Comparison of ENCODE assay signal across 7 cellular contexts in the genomic region with DNA sequence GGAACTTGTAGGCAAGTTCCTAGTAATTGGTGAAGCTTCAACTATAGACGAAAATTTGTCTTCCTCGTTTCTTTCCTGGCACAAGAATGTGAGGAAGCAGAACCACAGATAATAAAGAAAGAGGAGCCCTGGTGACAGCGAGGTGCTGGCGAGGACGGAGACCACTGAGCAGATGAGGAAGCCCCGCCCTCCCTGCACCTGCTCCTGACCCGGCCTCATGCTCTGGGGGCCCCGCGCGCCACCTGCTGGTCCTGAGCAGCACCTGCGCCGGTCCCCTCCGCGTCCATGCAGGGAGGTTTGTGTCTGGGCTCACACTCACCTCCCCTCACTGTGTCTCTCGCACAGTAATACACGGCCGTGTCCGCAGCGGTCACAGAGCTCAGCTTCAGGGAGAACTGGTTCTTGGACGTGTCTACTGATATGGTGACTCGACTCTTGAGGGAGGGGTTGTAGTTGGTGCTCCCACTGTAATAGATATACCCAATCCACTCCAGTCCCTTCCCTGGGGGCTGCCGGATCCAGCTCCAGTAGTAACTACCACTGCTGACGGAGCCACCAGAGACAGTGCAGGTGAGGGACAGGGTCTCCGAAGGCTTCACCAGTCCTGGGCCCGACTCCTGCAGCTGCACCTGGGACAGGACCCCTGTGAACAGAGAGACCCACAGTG.
DNase-seq lines count a peak whose midpoint lies in the region; ATAC-seq and TF ChIP-seq lines count a peak whose summit lies in the region.
"Not testable (repeated sequence)": the region's sequence is repeated elsewhere in the genome, so short reads cannot be mapped to it uniquely, and the experiment has no call there.

No MANE protein-coding gene starts in this region.

- H4K20me1 ChIP-seq in DND-41 (ENCODE audit: insufficient read depth, low read length): not testable (repeated sequence)

- not testable (repeated sequence) for H3K36me3 Mint-ChIP-seq in T-helper 17 cell (ENCODE audit: low read depth); activated T-cell treated with anti-CD3 and anti-CD28 coated beads, Interleukin-2, amount 50 U/mL, for 72 hours (ENCODE audit: insufficient read depth in 2 of 2); endodermal cell (ENCODE audit: low read depth)

- TF ChIP-seq CTCF in DND-41 (IDR thresholded peaks at IDR 0.05; ENCODE audit: borderline replicate concordance, extremely low read depth, low read length, poor library complexity, severe bottlenecking): not testable (repeated sequence)
- peak; percentile 33 for TF ChIP-seq CTCF in endodermal cell (conservative IDR thresholded peaks at IDR 0.05)

- peak; percentile 78 for ATAC-seq in DND-41 (ENCODE audit: insufficient read depth, low read depth)
- ATAC-seq in T-helper 17 cell: peak; percentile 40
- peak; percentile 33 to 58 for ATAC-seq in activated T-cell treated with anti-CD3 and anti-CD28 coated beads, Interleukin-2, amount 50 U/mL, for 72 hours (replicated peaks in 1 of 2)

- not testable (repeated sequence) for H3K79me2 ChIP-seq in DND-41 (ENCODE audit: insufficient read depth, low read length)

- H3K4me3 Mint-ChIP-seq in T-helper 17 cell, endodermal cell: not testable (repeated sequence)
- peak overlapping the region; percentile 33 to 65 for H3K4me3 Mint-ChIP-seq in activated T-cell treated with anti-CD3 and anti-CD28 coated beads, Interleukin-2, amount 50 U/mL, for 72 hours

- not testable (repeated sequence) for H3K9me3 Mint-ChIP-seq in activated T-cell treated with anti-CD3 and anti-CD28 coated beads, Interleukin-2, amount 50 U/mL, for 72 hours
- peaks cover 86% of the 10 kb centered on the region for H3K9me3 Mint-ChIP-seq in endodermal cell

- H3K36me3 ChIP-seq in DND-41 (ENCODE audit: insufficient read depth, low read length); endodermal cell (ENCODE audit: control insufficient read depth, insufficient read depth, low read length): not testable (repeated sequence)

- not testable (repeated sequence) for H3K4me3 ChIP-seq in DND-41 (ENCODE audit: low read depth in 1 of 2, low read length in 2 of 2); endodermal cell (ENCODE audit: low read length)

- not testable (repeated sequence) for H3K9me3 ChIP-seq in DND-41 (ENCODE audit: insufficient read depth, low read length, severe bottlenecking); T-helper 17 cell (ENCODE audit: control insufficient read depth, low read length, poor library complexity, severe bottlenecking)
- peaks cover 40% of the 10 kb centered on the region for H3K9me3 ChIP-seq in endodermal cell (ENCODE audit: control insufficient read depth, low read length)

- H3K27me3 Mint-ChIP-seq in T-helper 17 cell: peaks cover 32% of the 10 kb centered on the region
- peaks cover 15% of the 10 kb centered on the region for H3K27me3 Mint-ChIP-seq in activated T-cell treated with anti-CD3 and anti-CD28 coated beads, Interleukin-2, amount 50 U/mL, for 72 hours (ENCODE audit: low read depth)
- not testable (repeated sequence) for H3K27me3 Mint-ChIP-seq in endodermal cell (ENCODE audit: insufficient read depth)

- POLR2A ChIA-PET in HEK293T (lab: Yijun Ruan, JAX): not testable (repeated sequence)

- not testable (repeated sequence) for H3K27ac Mint-ChIP-seq in T-helper 17 cell; activated T-cell treated with anti-CD3 and anti-CD28 coated beads, Interleukin-2, amount 50 U/mL, for 72 hours; endodermal cell

- H2AFZ ChIP-seq in DND-41 (ENCODE audit: low read depth, low read length): not testable (repeated sequence)

- peak overlapping the region; percentile 72 for H3K27ac ChIP-seq in DND-41 (ENCODE audit: low read length)
- H3K27ac ChIP-seq in endodermal cell (ENCODE audit: low read depth, low read length): not testable (repeated sequence)

- CTCF ChIA-PET in HEK293T (lab: Yijun Ruan, JAX): not testable (repeated sequence)

- H3K9ac ChIP-seq in DND-41 (ENCODE audit: low read depth, low read length): peak overlapping the region; percentile 32; the same call in 1 of the 2 replicates
- H3K9ac ChIP-seq in endodermal cell (ENCODE audit: extremely low read depth, low read length, poor library complexity, severe bottlenecking): not testable (repeated sequence)

- H3K4me1 ChIP-seq in DND-41 (ENCODE audit: insufficient read depth, low read length): peaks cover 29% of the 10 kb centered on the region
- not testable (repeated sequence) for H3K4me1 ChIP-seq in endodermal cell (ENCODE audit: control insufficient read depth, insufficient read depth, low read length)

- H3K4me1 Mint-ChIP-seq in T-helper 17 cell; activated T-cell treated with anti-CD3 and anti-CD28 coated beads, Interleukin-2, amount 50 U/mL, for 72 hours (ENCODE audit: low read depth); endodermal cell: not testable (repeated sequence)

- peak overlapping the region; percentile 39; the same call in 1 of the 2 replicates for H3K4me2 ChIP-seq in DND-41 (ENCODE audit: insufficient read depth, low read length)

- not testable (repeated sequence) for H3K27me3 ChIP-seq in DND-41 (ENCODE audit: insufficient read depth, low read length, poor library complexity); endodermal cell (ENCODE audit: control insufficient read depth, insufficient read depth, low read length, poor library complexity, severe bottlenecking)

- WGBS in endodermal cell (ENCODE audit: insufficient coverage in 1 of 2, insufficient read length in 1 of 2), 2 experiments: 70 to 75% methylated on average over 2 to 12 of the region's 25 CpGs

- DNase-seq in DND-41 (peak; percentile 65), HEK293T (ENCODE audit: extremely low spot score) (peak; percentile 5), NCI-H69 (lab: John Stamatoyannopoulos, UW) (peak; percentile 30), T-helper 17 cell (peak in 2 of 3 donors; percentile 29), endodermal cell (peak; percentile 51)
- peak; percentile 69 to 76 for DNase-seq in activated T-cell treated with anti-CD3 and anti-CD28 coated beads, Interleukin-2, amount 50 U/mL, for 72 hours
- peak; percentile 46 for DNase-seq in stimulated activated CD4-positive, alpha-beta T cell treated with anti-CD3 and anti-CD28 coated beads, Interleukin-15, amount 100 ng/mL, for 24 hours

Comparison
In these comparisons a context has a peak if more than half of its experiments do, and no peak if none do; other contexts are left out.
1. DNase-seq: peak in every context shown above with its lines; median percentile 72 in activated T-cell treated with anti-CD3 and anti-CD28 coated beads, Interleukin-2, amount 50 U/mL, for 72 hours; 65 in DND-41; 51 in endodermal cell; 46 in stimulated activated CD4-positive, alpha-beta T cell treated with anti-CD3 and anti-CD28 coated beads, Interleukin-15, amount 100 ng/mL, for 24 hours; 30 in NCI-H69; 29 in T-helper 17 cell; 5 in HEK293T.